ENCODE assay signal across 23 cellular contexts in genomic region chr7:150793569-150794238, GRCh38. TPM values are rescaled to one million over a fixed set of nuclear protein-coding genes. Genes with fewer than 3 reads are reported as not detected.
A peak's percentile ranks its signal among the peaks of the same experiment; 100 is the strongest.
DNase-seq lines count a peak whose midpoint lies in the region; ATAC-seq and TF ChIP-seq lines count a peak whose summit lies in the region.
"Had no signal": no experiment of that assay in that cellular context is flagged by ENCODE, and none has a peak within 500 bp of the region (broad histone marks: within the 10 kb centered on the region; RNA-seq: fewer than 3 reads in every experiment).

No MANE protein-coding gene starts in this region.

- intact Hi-C loops in natural killer cell (cut with micrococcal nuclease) (no loop called here), body of pancreas (cut with DNase I) (no loop called here), vagina (cut with DNase I) (no loop called here)

- TF ChIP-seq POLR2A in body of pancreas (IDR thresholded peaks at IDR 0.05) (no peak), vagina (IDR thresholded peaks at IDR 0.05) (no peak)

- no peaks in the 10 kb centered on the region for H3K36me3 Mint-ChIP-seq in natural killer cell treated with Interleukin-12 subunit alpha and Interleukin-12 subunit beta and Interleukin-15 and Interleukin-18, amount 100 ng/mL, for 72 hours
- no peaks in the 10 kb centered on the region for H3K36me3 Mint-ChIP-seq in natural killer cell
- H3K36me3 Mint-ChIP-seq: CD4-positive, CD25-positive, alpha-beta regulatory T cell had no signal

- no peak overlapping the region for H3K4me2 ChIP-seq in mesenchymal stem cell (ENCODE audit: low read length, poor library complexity, severe bottlenecking)
- H3K4me2 ChIP-seq: PC-9 had no signal

- no peak overlapping the region for H2AFZ ChIP-seq in mesenchymal stem cell (ENCODE audit: low read depth, low read length)
- H2AFZ ChIP-seq: GM23248, PC-9 had no signal

- H2BK12ac ChIP-seq in mesenchymal stem cell (ENCODE audit: low read length in 2 of 2), result no peak overlapping the region

- ATAC-seq in natural killer cell treated with Interleukin-12 subunit alpha and Interleukin-12 subunit beta and Interleukin-15 and Interleukin-18, amount 100 ng/mL, for 72 hours, result peak; percentile 45 to 48
- ATAC-seq in natural killer cell (no peak), body of pancreas (no peak)

- no peak overlapping the region for H3K4me3 Mint-ChIP-seq in natural killer cell treated with Interleukin-12 subunit alpha and Interleukin-12 subunit beta and Interleukin-15 and Interleukin-18, amount 100 ng/mL, for 72 hours
- H3K4me3 Mint-ChIP-seq in natural killer cell, result no peak overlapping the region
- H3K4me3 Mint-ChIP-seq: CD4-positive, CD25-positive, alpha-beta regulatory T cell had no signal

- no peak overlapping the region for H2BK120ac ChIP-seq in mesenchymal stem cell (ENCODE audit: low read depth, low read length)

- H3K4me1 Mint-ChIP-seq in natural killer cell treated with Interleukin-12 subunit alpha and Interleukin-12 subunit beta and Interleukin-15 and Interleukin-18, amount 100 ng/mL, for 72 hours (ENCODE audit: low read depth in 2 of 2), result no peaks in the 10 kb centered on the region
- no peaks in the 10 kb centered on the region for H3K4me1 Mint-ChIP-seq in natural killer cell
- H3K4me1 Mint-ChIP-seq: CD4-positive, CD25-positive, alpha-beta regulatory T cell had no signal

- no peak overlapping the region for H3K4ac ChIP-seq in mesenchymal stem cell (ENCODE audit: low read depth in 1 of 2, low read length in 2 of 2)

- H3K4me1 ChIP-seq in mesenchymal stem cell (ENCODE audit: control insufficient read depth, insufficient read depth, low read depth, low read length) (no peaks in the 10 kb centered on the region), body of pancreas (no peaks in the 10 kb centered on the region), vagina (peaks cover 7% of the 10 kb centered on the region)
- H3K4me1 ChIP-seq: HAP-1, SJSA1 had no signal

- no peaks in the 10 kb centered on the region for H3K9me3 Mint-ChIP-seq in natural killer cell treated with Interleukin-12 subunit alpha and Interleukin-12 subunit beta and Interleukin-15 and Interleukin-18, amount 100 ng/mL, for 72 hours
- no peaks in the 10 kb centered on the region for H3K9me3 Mint-ChIP-seq in natural killer cell

- H3K27ac Mint-ChIP-seq in natural killer cell treated with Interleukin-12 subunit alpha and Interleukin-12 subunit beta and Interleukin-15 and Interleukin-18, amount 100 ng/mL, for 72 hours, result no peak overlapping the region
- H3K27ac Mint-ChIP-seq in natural killer cell, result no peak overlapping the region
- H3K27ac Mint-ChIP-seq: CD4-positive, CD25-positive, alpha-beta regulatory T cell had no signal

- WGBS in mesenchymal stem cell, result 75% methylated on average over 6 of the region's 6 CpGs
- WGBS in body of pancreas, 2 donors, result 82 to 94% methylated on average over 6 of the region's 6 CpGs

- no peaks in the 10 kb centered on the region for H3K79me1 ChIP-seq in mesenchymal stem cell (replicated peaks; ENCODE audit: low read length, poor library complexity, severe bottlenecking)

- H3K36me3 ChIP-seq in mesenchymal stem cell (ENCODE audit: control insufficient read depth in 1 of 2, insufficient read depth in 2 of 2, low read depth in 1 of 2, low read length in 2 of 2), result no peaks in the 10 kb centered on the region
- H3K36me3 ChIP-seq in body of pancreas (replicated peaks in 1 of 2; ENCODE audit: insufficient read depth in 1 of 2, low read depth in 2 of 2), result no peaks in the 10 kb centered on the region
- H3K36me3 ChIP-seq in vagina, result peaks cover 0 to 27% of the 10 kb centered on the region in 2 donors
- H3K36me3 ChIP-seq: BE2C, HAP-1, SJSA1 had no signal

- H2AK5ac ChIP-seq in mesenchymal stem cell (ENCODE audit: low read length, severe bottlenecking), result no peak overlapping the region

- peak overlapping the region; percentile 28 for H4K8ac ChIP-seq in mesenchymal stem cell (ENCODE audit: low read length)

- TF ChIP-seq CTCF in natural killer cell (IDR thresholded peaks at IDR 0.05) (no peak), body of pancreas (IDR thresholded peaks at IDR 0.05) (no peak), vagina (IDR thresholded peaks at IDR 0.05) (no peak)

- H3K18ac ChIP-seq in mesenchymal stem cell (ENCODE audit: low read depth in 1 of 2, low read length in 2 of 2), result no peak overlapping the region

- H3K27me3 Mint-ChIP-seq in natural killer cell treated with Interleukin-12 subunit alpha and Interleukin-12 subunit beta and Interleukin-15 and Interleukin-18, amount 100 ng/mL, for 72 hours, result peaks cover 15 to 21% of the 10 kb centered on the region in 2 donors
- H3K27me3 Mint-ChIP-seq in natural killer cell (ENCODE audit: low read depth in 2 of 2), result peaks cover 5 to 20% of the 10 kb centered on the region in 2 donors

- no peak overlapping the region for H4K91ac ChIP-seq in mesenchymal stem cell (ENCODE audit: low read length)

- H3K27ac ChIP-seq in epithelial cell of prostate (no peak overlapping the region), mesenchymal stem cell (ENCODE audit: low read length, poor library complexity, severe bottlenecking) (no peak overlapping the region), body of pancreas (no peak overlapping the region), vagina (no peak overlapping the region)
- H3K27ac ChIP-seq: GM23248, PC-9, SJSA1 had no signal

- no peak for DNase-seq in natural killer cell treated with Interleukin-12 subunit alpha and Interleukin-12 subunit beta and Interleukin-15 and Interleukin-18, amount 100 ng/mL, for 72 hours (ENCODE audit: low spot score)
- DNase-seq in natural killer cell, result no peak
- DNase-seq in epithelial cell of prostate (ENCODE audit: low read depth, low spot score), result peak; percentile 2
- no peak for DNase-seq in mesenchymal stem cell
- DNase-seq in cerebellum (ENCODE audit: low spot score), result no peak
- no peak for DNase-seq in stimulated activated CD8-positive, alpha-beta memory T cell treated with anti-CD3 and anti-CD28 coated beads, Interleukin-4, amount 100 ng/mL, for 48 hours
- DNase-seq in body of pancreas, result no peak
- DNase-seq in vagina (ENCODE audit: extremely low spot score in 2 of 2), result no peak
- DNase-seq: BE2C; CD4-positive, CD25-positive, alpha-beta regulatory T cell; COR-L47; DMS 273 treated with DMSO at 0.1 percent for 48 hours; GF-D8; GM23248; KG1; NCI-H1417 treated with DMSO at 0.1 percent for 48 hours; NCI-H187 treated with DMSO at 0.1 percent for 48 hours; NCI-H2227 treated with DMSO at 0.1 percent for 48 hours; NCI-H524 had no signal

- no peak overlapping the region for H3K23ac ChIP-seq in mesenchymal stem cell (ENCODE audit: low read length in 2 of 2)

- H3K9me3 ChIP-seq in mesenchymal stem cell (ENCODE audit: control insufficient read depth, low read length), result no peaks in the 10 kb centered on the region
- H3K9me3 ChIP-seq in body of pancreas, result no peaks in the 10 kb centered on the region
- no peaks in the 10 kb centered on the region for H3K9me3 ChIP-seq in vagina
- H3K9me3 ChIP-seq: BE2C, HAP-1, SJSA1 had no signal

- H2BK5ac ChIP-seq in mesenchymal stem cell (ENCODE audit: low read depth, low read length, poor library complexity, severe bottlenecking), result no peak overlapping the region

- no peak overlapping the region for H2BK15ac ChIP-seq in mesenchymal stem cell (ENCODE audit: low read depth, poor library complexity, severe bottlenecking)

- H3K14ac ChIP-seq in mesenchymal stem cell (ENCODE audit: low read length in 2 of 2), result no peak overlapping the region

- no peak overlapping the region for H3K4me3 ChIP-seq in mesenchymal stem cell (ENCODE audit: insufficient read depth in 1 of 2, low read depth in 1 of 2, low read length in 2 of 2)
- H3K4me3 ChIP-seq in body of pancreas, result no peak overlapping the region
- no peak overlapping the region for H3K4me3 ChIP-seq in vagina
- H3K4me3 ChIP-seq: GM23248, HAP-1, PC-9, SJSA1 had no signal

- peaks cover 0 to 43% of the 10 kb centered on the region in 2 experiments for H3K27me3 ChIP-seq in mesenchymal stem cell (ENCODE audit: control insufficient read depth in 1 of 2, insufficient read depth in 1 of 2, low read length in 2 of 2)
- no peaks in the 10 kb centered on the region for H3K27me3 ChIP-seq in body of pancreas
- H3K27me3 ChIP-seq in vagina, result no peaks in the 10 kb centered on the region
- H3K27me3 ChIP-seq: BE2C had no signal

- H3K9ac ChIP-seq in mesenchymal stem cell (ENCODE audit: low read length), result no peak overlapping the region
- H3K9ac ChIP-seq: GM23248 had no signal

RNA-seq across cellular contexts. Expression of gene TMEM176B, which starts 6.5 kb away (rescaled TPM):
- total RNA-seq in natural killer cell treated with Interleukin-12 subunit alpha and Interleukin-12 subunit beta and Interleukin-15 and Interleukin-18, amount 100 ng/mL, for 72 hours, result 1 to 10 TPM in 1 of 2 donors, not detected in 1; 1.2 TPM
- total RNA-seq in natural killer cell (1 to 10 TPM in 1 of 3 donors, not detected in 2; 4.0 TPM), cerebellum (4.3 TPM), body of pancreas (10 to 100 TPM; 32.9 to 36.3 TPM), vagina (60.6 TPM)
- polyA plus RNA-seq in mesenchymal stem cell (2013, experiment 1 of 2), result 5.5 TPM
- polyA plus RNA-seq in mesenchymal stem cell (2013, experiment 2 of 2), result 5.8 TPM
- total RNA-seq: CD4-positive, CD25-positive, alpha-beta regulatory T cell; GM23248; M059J; SJSA1 had no signal
- polyA plus RNA-seq: GM23248 had no signal

RNA-seq across cellular contexts. Expression of gene TMEM176A, which starts 6.9 kb away (rescaled TPM):
- total RNA-seq in natural killer cell treated with Interleukin-12 subunit alpha and Interleukin-12 subunit beta and Interleukin-15 and Interleukin-18, amount 100 ng/mL, for 72 hours, result under 1 TPM in 1 of 2 donors, not detected in 1; 0.64 TPM
- total RNA-seq in natural killer cell (1 to 10 TPM in 1 of 3 donors, not detected in 2; 2.0 TPM), cerebellum (1.5 TPM), body of pancreas (10 to 100 TPM in 1 of 2 donors, 1 to 10 TPM in 1; 7.6 to 27.5 TPM), vagina (43.7 TPM)
- 4.9 TPM for polyA plus RNA-seq in mesenchymal stem cell (2013, experiment 1 of 2)
- polyA plus RNA-seq in mesenchymal stem cell (2013, experiment 2 of 2), result 4.5 TPM
- total RNA-seq: CD4-positive, CD25-positive, alpha-beta regulatory T cell; GM23248; PC-9; SJSA1 had no signal
- polyA plus RNA-seq: GM23248 had no signal

RNA-seq across cellular contexts. Expression of gene GIMAP5, which starts 56.5 kb away (rescaled TPM):
- 100 to 1,000 TPM in 1 of 2 donors, 10 to 100 TPM in 1; 75.5 to 136 TPM for total RNA-seq in natural killer cell treated with Interleukin-12 subunit alpha and Interleukin-12 subunit beta and Interleukin-15 and Interleukin-18, amount 100 ng/mL, for 72 hours
- 10 to 100 TPM; 29.2 to 64.1 (median 35.3) TPM for total RNA-seq in natural killer cell
- not detected for polyA plus RNA-seq in mesenchymal stem cell (2013, experiment 1 of 2)
- polyA plus RNA-seq in mesenchymal stem cell (2013, experiment 2 of 2), result not detected
- 3.8 TPM for total RNA-seq in cerebellum
- 10 to 100 TPM in 1 of 2 donors, 1 to 10 TPM in 1; 5.3 to 11.9 TPM for total RNA-seq in body of pancreas
- total RNA-seq in vagina, result 24.1 TPM
- total RNA-seq: GM23248, M059J, PC-9, SJSA1 had no signal
- polyA plus RNA-seq: GM23248 had no signal

RNA-seq across cellular contexts. Expression of gene AOC1, which starts 58.6 kb away (rescaled TPM):
- total RNA-seq in natural killer cell treated with Interleukin-12 subunit alpha and Interleukin-12 subunit beta and Interleukin-15 and Interleukin-18, amount 100 ng/mL, for 72 hours, result not detected
- not detected for total RNA-seq in natural killer cell
- not detected for polyA plus RNA-seq in mesenchymal stem cell (2013, experiment 1 of 2)
- polyA plus RNA-seq in mesenchymal stem cell (2013, experiment 2 of 2), result not detected
- total RNA-seq in cerebellum, result 0.09 TPM
- 1 to 10 TPM in 1 of 2 donors, not detected in 1; 1.6 TPM for total RNA-seq in body of pancreas
- not detected for total RNA-seq in vagina
- total RNA-seq: CD4-positive, CD25-positive, alpha-beta regulatory T cell; GM23248; SJSA1 had no signal
- polyA plus RNA-seq: CD4-positive, CD25-positive, alpha-beta regulatory T cell; GM23248 had no signal

Comparison
In these comparisons a context has a peak if more than half of its experiments do, and no peak if none do; other contexts are left out.
1. ATAC-seq: peak in natural killer cell treated with Interleukin-12 subunit alpha and Interleukin-12 subunit beta and Interleukin-15 and Interleukin-18, amount 100 ng/mL, for 72 hours (2 of 2); none in natural killer cell (0 of 3) and body of pancreas (single experiment).